8 cellular contexts compared by ENCODE assay signal in the genomic region with DNA sequence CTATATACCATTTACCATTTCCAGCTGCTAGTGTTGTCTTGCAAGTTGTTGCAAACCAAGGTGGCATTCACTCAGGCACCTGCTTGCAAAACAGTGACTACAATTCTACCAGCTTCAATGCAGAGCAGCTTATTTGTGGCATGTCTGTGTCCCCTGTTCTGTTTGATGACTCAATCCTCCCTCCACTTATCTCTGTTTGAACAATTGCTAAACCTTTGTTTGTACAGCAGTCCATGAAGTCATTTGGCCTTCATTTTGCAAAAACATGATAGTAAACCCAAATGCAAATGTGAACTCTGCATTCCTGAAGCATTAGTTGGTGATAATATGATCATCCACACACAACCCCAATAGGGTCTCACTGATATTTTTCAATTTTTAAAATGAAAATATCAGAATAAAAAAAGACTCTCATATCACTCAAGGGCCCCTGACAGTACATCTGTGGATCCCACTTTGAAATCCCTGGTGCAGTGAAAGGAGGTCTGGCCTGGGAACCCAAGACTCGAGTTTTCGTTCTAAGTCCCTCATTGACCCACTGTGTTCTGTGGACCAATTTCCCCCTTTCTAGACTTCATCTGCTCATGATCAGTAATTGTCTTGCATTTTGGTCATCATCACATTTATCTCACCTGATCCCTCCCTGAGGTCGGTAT.
DNase-seq lines count a peak whose midpoint lies in the region; ATAC-seq and TF ChIP-seq lines count a peak whose summit lies in the region.

No MANE protein-coding gene starts in this region.

- intact Hi-C loops in mucosa of descending colon (cut with DNase I, micrococcal nuclease) (no loop called here), ascending aorta (cut with DNase I) (no loop called here)

- peak; percentile 86 for ATAC-seq in mucosa of descending colon

- H3K27me3 ChIP-seq in ascending aorta = no peaks in the 10 kb centered on the region

- H3K27ac ChIP-seq in ascending aorta = no peak overlapping the region

- H3K4me1 ChIP-seq in mucosa of descending colon (ENCODE audit: low read depth) = peaks cover 6% of the 10 kb centered on the region
- H3K4me1 ChIP-seq in ascending aorta = no peaks in the 10 kb centered on the region

- H3K9me3 ChIP-seq in mucosa of descending colon (no peaks in the 10 kb centered on the region), ascending aorta (no peaks in the 10 kb centered on the region)

- peak; percentile 48 for DNase-seq in ELR (ENCODE audit: low read depth)
- DNase-seq in NCI-H146 (lab: John Stamatoyannopoulos, UW) = peak; percentile 96
- peak; percentile 91 for DNase-seq in amniotic epithelial cell (ENCODE audit: low read depth)
- no peak for DNase-seq in mucosa of descending colon
- DNase-seq in stimulated activated CD4-positive, alpha-beta T cell treated with anti-CD3 and anti-CD28 coated beads, Interleukin-2, amount 100 ng/mL, for 48 hours = no peak
- no peak for DNase-seq in ascending aorta (ENCODE audit: low spot score in 2 of 2)
- DNase-seq in effector CD8-positive, alpha-beta T cell (lab: John Stamatoyannopoulos, UW) = no peak
- no peak for DNase-seq in NCI-H82 treated with DMSO at 0.1 percent for 48 hours (lab: John Stamatoyannopoulos, UW; ENCODE audit: unreplicated experiment)

- H3K36me3 ChIP-seq in mucosa of descending colon (ENCODE audit: low read depth) = no peaks in the 10 kb centered on the region
- no peaks in the 10 kb centered on the region for H3K36me3 ChIP-seq in ascending aorta

- no peak for TF ChIP-seq CTCF in mucosa of descending colon (IDR thresholded peaks at IDR 0.05)
- TF ChIP-seq CTCF in ascending aorta (IDR thresholded peaks at IDR 0.05) = no peak

- H3K4me3 ChIP-seq in mucosa of descending colon (no peak overlapping the region), ascending aorta (no peak overlapping the region)

Comparison
In these comparisons a context has a peak if more than half of its experiments do, and no peak if none do; other contexts are left out.
1. DNase-seq: peak in ELR (single experiment), NCI-H146 (single experiment) and amniotic epithelial cell (single experiment); none in mucosa of descending colon (0 of 3), stimulated activated CD4-positive, alpha-beta T cell treated with anti-CD3 and anti-CD28 coated beads, Interleukin-2, amount 100 ng/mL, for 48 hours (0 of 2), ascending aorta (0 of 2), effector CD8-positive, alpha-beta T cell (single experiment) and NCI-H82 treated with DMSO at 0.1 percent for 48 hours (single experiment).